ENCODE assay signal across 1 cellular context in genomic region chr6:169714178-169714577, GRCh38.
TF ChIP-seq lines count a peak whose summit lies in the region.

No MANE protein-coding gene starts in this region.

TF ChIP-seq in IMR-90, 13 proteins besides CTCF, POLR2A, EP300 and RAD21:
- TF ChIP-seq BHLHE40 (IDR thresholded peaks at IDR 0.05; ENCODE audit: low read depth, low read length), result no peak
- TF ChIP-seq MAFK (IDR thresholded peaks at IDR 0.05; ENCODE audit: low read depth, low read length), result no peak
- TF ChIP-seq SMC3 (IDR thresholded peaks at IDR 0.05; ENCODE audit: low read depth, low read length), result no peak
- no peak for TF ChIP-seq MAZ (IDR thresholded peaks at IDR 0.05; ENCODE audit: borderline replicate concordance, low read depth, low read length)
